8 cellular contexts compared by ENCODE assay signal in the genomic region with DNA sequence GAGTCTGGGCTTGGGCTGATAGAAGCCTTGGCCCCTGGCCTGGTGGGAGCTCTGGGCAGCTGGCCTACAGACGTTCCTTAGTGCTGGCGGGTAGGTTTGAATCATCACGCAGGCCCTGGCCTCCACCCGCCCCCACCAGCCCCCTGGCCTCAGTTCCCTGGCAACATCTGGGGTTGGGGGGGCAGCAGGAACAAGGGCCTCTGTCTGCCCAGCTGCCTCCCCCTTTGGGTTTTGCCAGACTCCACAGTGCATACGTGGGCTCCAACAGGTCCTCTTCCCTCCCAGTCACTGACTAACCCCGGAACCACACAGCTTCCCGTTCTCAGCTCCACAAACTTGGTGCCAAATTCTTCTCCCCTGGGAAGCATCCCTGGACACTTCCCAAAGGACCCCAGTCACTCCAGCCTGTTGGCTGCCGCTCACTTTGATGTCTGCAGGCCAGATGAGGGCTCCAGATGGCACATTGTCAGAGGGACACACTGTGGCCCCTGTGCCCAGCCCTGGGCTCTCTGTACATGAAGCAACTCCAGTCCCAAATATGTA. TPM values are rescaled to one million over a fixed set of nuclear protein-coding genes. Genes with fewer than 3 reads are reported as not detected.
DNase-seq lines count a peak whose midpoint lies in the region; ATAC-seq and TF ChIP-seq lines count a peak whose summit lies in the region.

No MANE protein-coding gene starts in this region.

- peak overlapping the region in 2 of 3 donors; percentile 85 to 98 for H3K9ac ChIP-seq in skeletal muscle tissue (ENCODE audit: low read depth in 1 of 3, low read length in 3 of 3)

- TF ChIP-seq CTCF in GM23338 (conservative IDR thresholded peaks at IDR 0.05; ENCODE audit: low read depth in 2 of 2) (no peak), WI38 (IDR thresholded peaks at IDR 0.05; ENCODE audit: low read depth, low read length) (no peak), left ventricle myocardium inferior (IDR thresholded peaks at IDR 0.05; ENCODE audit: borderline replicate concordance) (no peak)

- no peak for ATAC-seq in GM23338
- no peak for ATAC-seq in GM18858 (IDR thresholded peaks at IDR 0.05; ENCODE audit: unreplicated experiment)

- H3K27me3 ChIP-seq in GM23338 (ENCODE audit: insufficient read depth), result no peaks in the 10 kb centered on the region
- no peaks in the 10 kb centered on the region for H3K27me3 ChIP-seq in left ventricle myocardium inferior (ENCODE audit: low read depth)
- H3K27me3 ChIP-seq in skeletal muscle tissue (ENCODE audit: control insufficient read depth in 3 of 3, insufficient read depth in 3 of 3, low read length in 3 of 3), result no peaks in the 10 kb centered on the region

- DNase-seq in GM23338 (ENCODE audit: low spot score), result no peak
- peak; percentile 78 for DNase-seq in left ventricle myocardium inferior
- no peak for DNase-seq in foreskin melanocyte
- DNase-seq in NCI-H510A treated with DMSO at 0.1 percent for 48 hours (lab: John Stamatoyannopoulos, UW), result no peak
- DNase-seq in retina, result no peak

- peaks cover 3% of the 10 kb centered on the region; the same call in 1 of the 3 replicates for H3K9me3 Mint-ChIP-seq in GM23338

- peaks cover 34% of the 10 kb centered on the region for H3K4me1 Mint-ChIP-seq in GM23338

- H3K36me3 Mint-ChIP-seq in GM23338 (ENCODE audit: low read depth), result peaks cover 17% of the 10 kb centered on the region

- H3K79me2 ChIP-seq in GM23338 (replicated peaks; ENCODE audit: insufficient read depth), result peaks cover 30% of the 10 kb centered on the region

- H3K9me3 ChIP-seq in left ventricle myocardium inferior (replicated peaks) (no peaks in the 10 kb centered on the region), skeletal muscle tissue (ENCODE audit: control insufficient read depth in 3 of 3, low read length in 3 of 3) (no peaks in the 10 kb centered on the region)

- H3K27ac Mint-ChIP-seq in GM23338, result peak overlapping the region; percentile 62

- intact Hi-C loops in left ventricle myocardium inferior (cut with micrococcal nuclease), result loop anchor here (5.0 to 10.0 kb wide), 2 partner anchors 104 to 308 kb away; no protein-coding TSS in a partner anchor

- no peaks in the 10 kb centered on the region for H3K36me3 ChIP-seq in GM23338 (ENCODE audit: insufficient read depth)
- H3K36me3 ChIP-seq in left ventricle myocardium inferior, result no peaks in the 10 kb centered on the region
- peaks cover 0 to 23% (median 0%) of the 10 kb centered on the region in 3 donors for H3K36me3 ChIP-seq in skeletal muscle tissue (ENCODE audit: control insufficient read depth in 3 of 3, insufficient read depth in 3 of 3, low read length in 3 of 3)

- H3K27me3 Mint-ChIP-seq in GM23338 (ENCODE audit: insufficient read depth, low read depth, poor library complexity), result peaks cover 29% of the 10 kb centered on the region

- H3K4me3 Mint-ChIP-seq in GM23338, result peak overlapping the region; percentile 98

- 0 out of 2 replicates have a peak, but pooled peaks cover 3% of the 10 kb centered on the region for H4K20me1 ChIP-seq in GM23338 (replicated peaks; ENCODE audit: insufficient read depth)

- H3F3A ChIP-seq in GM23338 (replicated peaks; ENCODE audit: low read depth), result no peaks in the 10 kb centered on the region

- 0 out of 2 replicates have a peak, but pooled peaks cover 3% of the 10 kb centered on the region for H3K9me2 ChIP-seq in GM23338 (ENCODE audit: insufficient read depth)

- H2AFZ ChIP-seq in GM23338, result no peak overlapping the region

- H3K27ac ChIP-seq in GM23338 (ENCODE audit: low read depth), result no peak overlapping the region
- H3K27ac ChIP-seq in left ventricle myocardium inferior (replicated peaks), result peak overlapping the region; percentile 98
- peak overlapping the region; percentile 97 for H3K27ac ChIP-seq in skeletal muscle tissue (ENCODE audit: low read depth, low read length)

- peak overlapping the region; percentile 100; the same call in 1 of the 2 replicates for H3K4me2 ChIP-seq in GM23338

- H3K4me1 ChIP-seq in GM23338 (ENCODE audit: insufficient read depth) (peaks cover 35% of the 10 kb centered on the region), left ventricle myocardium inferior (peaks cover 60% of the 10 kb centered on the region), skeletal muscle tissue (ENCODE audit: control insufficient read depth in 3 of 3, insufficient read depth in 3 of 3, low read length in 3 of 3) (peaks cover 24 to 39% (median 26%) of the 10 kb centered on the region in 3 donors)

- peak overlapping the region; percentile 99 for H3K4me3 ChIP-seq in GM23338
- H3K4me3 ChIP-seq in WI38 (ENCODE audit: low read depth, low read length), result 0 out of 2 replicates have a peak overlapping the region, but pooled peaks have one; percentile 6
- H3K4me3 ChIP-seq in left ventricle myocardium inferior, result peak overlapping the region; percentile 95
- peak overlapping the region in 1 of 3 donors; percentile 13 for H3K4me3 ChIP-seq in skeletal muscle tissue (ENCODE audit: low read length in 3 of 3)

TF ChIP-seq in GM23338, 12 proteins besides CTCF, POLR2A, EP300 and RAD21 (continues in another document):
- no peak for TF ChIP-seq EZH2phosphoT487 (IDR thresholded peaks at IDR 0.05; ENCODE audit: unreplicated experiment)
- no peak for TF ChIP-seq ZNF114 (CRISPR knock-in tag; IDR thresholded peaks at IDR 0.05)
- TF ChIP-seq, protein P1, sequence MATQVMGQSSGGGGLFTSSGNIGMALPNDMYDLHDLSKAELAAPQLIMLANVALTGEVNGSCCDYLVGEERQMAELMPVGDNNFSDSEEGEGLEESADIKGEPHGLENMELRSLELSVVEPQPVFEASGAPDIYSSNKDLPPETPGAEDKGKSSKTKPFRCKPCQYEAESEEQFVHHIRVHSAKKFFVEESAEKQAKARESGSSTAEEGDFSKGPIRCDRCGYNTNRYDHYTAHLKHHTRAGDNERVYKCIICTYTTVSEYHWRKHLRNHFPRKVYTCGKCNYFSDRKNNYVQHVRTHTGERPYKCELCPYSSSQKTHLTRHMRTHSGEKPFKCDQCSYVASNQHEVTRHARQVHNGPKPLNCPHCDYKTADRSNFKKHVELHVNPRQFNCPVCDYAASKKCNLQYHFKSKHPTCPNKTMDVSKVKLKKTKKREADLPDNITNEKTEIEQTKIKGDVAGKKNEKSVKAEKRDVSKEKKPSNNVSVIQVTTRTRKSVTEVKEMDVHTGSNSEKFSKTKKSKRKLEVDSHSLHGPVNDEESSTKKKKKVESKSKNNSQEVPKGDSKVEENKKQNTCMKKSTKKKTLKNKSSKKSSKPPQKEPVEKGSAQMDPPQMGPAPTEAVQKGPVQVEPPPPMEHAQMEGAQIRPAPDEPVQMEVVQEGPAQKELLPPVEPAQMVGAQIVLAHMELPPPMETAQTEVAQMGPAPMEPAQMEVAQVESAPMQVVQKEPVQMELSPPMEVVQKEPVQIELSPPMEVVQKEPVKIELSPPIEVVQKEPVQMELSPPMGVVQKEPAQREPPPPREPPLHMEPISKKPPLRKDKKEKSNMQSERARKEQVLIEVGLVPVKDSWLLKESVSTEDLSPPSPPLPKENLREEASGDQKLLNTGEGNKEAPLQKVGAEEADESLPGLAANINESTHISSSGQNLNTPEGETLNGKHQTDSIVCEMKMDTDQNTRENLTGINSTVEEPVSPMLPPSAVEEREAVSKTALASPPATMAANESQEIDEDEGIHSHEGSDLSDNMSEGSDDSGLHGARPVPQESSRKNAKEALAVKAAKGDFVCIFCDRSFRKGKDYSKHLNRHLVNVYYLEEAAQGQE (IDR thresholded peaks at IDR 0.05; ENCODE audit: unreplicated experiment), result no peak
- TF ChIP-seq CREB1 (CRISPR knock-in tag; IDR thresholded peaks at IDR 0.05; ENCODE audit: low read depth), result no peak
- no peak for TF ChIP-seq ZNF331 (CRISPR knock-in tag; IDR thresholded peaks at IDR 0.05; ENCODE audit: low read depth)
- no peak for TF ChIP-seq POLR2AphosphoS5 (IDR thresholded peaks at IDR 0.05; ENCODE audit: low read depth)
- TF ChIP-seq, protein P2, sequence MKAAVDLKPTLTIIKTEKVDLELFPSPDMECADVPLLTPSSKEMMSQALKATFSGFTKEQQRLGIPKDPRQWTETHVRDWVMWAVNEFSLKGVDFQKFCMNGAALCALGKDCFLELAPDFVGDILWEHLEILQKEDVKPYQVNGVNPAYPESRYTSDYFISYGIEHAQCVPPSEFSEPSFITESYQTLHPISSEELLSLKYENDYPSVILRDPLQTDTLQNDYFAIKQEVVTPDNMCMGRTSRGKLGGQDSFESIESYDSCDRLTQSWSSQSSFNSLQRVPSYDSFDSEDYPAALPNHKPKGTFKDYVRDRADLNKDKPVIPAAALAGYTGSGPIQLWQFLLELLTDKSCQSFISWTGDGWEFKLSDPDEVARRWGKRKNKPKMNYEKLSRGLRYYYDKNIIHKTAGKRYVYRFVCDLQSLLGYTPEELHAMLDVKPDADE (IDR thresholded peaks at IDR 0.05), result no peak
- no peak for TF ChIP-seq NANOG (IDR thresholded peaks at IDR 0.05; ENCODE audit: borderline replicate concordance)
- TF ChIP-seq EZH2 (IDR thresholded peaks at IDR 0.05; ENCODE audit: low read depth, unreplicated experiment), result no peak
- no peak for TF ChIP-seq JUNB (IDR thresholded peaks at IDR 0.05; ENCODE audit: unreplicated experiment)

RNA-seq across cellular contexts. Expression of a gene that starts 1.0 kb away (rescaled TPM):
- total RNA-seq in GM23338 (2014; rRNA removed; shearing (Covaris generic)), result 55.9 and 61.1 TPM in 2 replicates
- polyA plus RNA-seq in GM23338 (2016; fragmentation: Nextera tagmentation; extraction: Ambion mirVana), result 10.9 and 13.3 TPM in 2 replicates
- total RNA-seq in left ventricle myocardium inferior, result 359 TPM
- 36.5 TPM for total RNA-seq in skeletal muscle tissue
